In genomic region chr6:164108869-164109769, GRCh38 we compare ENCODE assay signal across 9 cellular contexts.
A peak's percentile ranks its signal among the peaks of the same experiment; 100 is the strongest.
DNase-seq lines count a peak whose midpoint lies in the region; ATAC-seq lines count a peak whose summit lies in the region.
"Had no signal": no experiment of that assay in that cellular context is flagged by ENCODE, and none has a peak within 500 bp of the region (broad histone marks: within the 10 kb centered on the region; RNA-seq: fewer than 3 reads in every experiment).

No MANE protein-coding gene starts in this region.

- peaks cover 0 to 3% (median 0%) of the 10 kb centered on the region in 5 donors for H3K9me3 Mint-ChIP-seq in CD8-positive, alpha-beta memory T cell

- in situ Hi-C loops in ACHN (cut with HindIII; ENCODE audit: low pct_ligation_motif_present, low pct_unique_long_range_greater_than_20kb, low sequenced_read_pairs): no loop called here

- no peak for ATAC-seq in GM21619 (IDR thresholded peaks at IDR 0.05; ENCODE audit: unreplicated experiment)

- CTCF ChIA-PET in CD8-positive, alpha-beta memory T cell (lab: Charles Lee): no interaction called here

- H3K9me3 ChIP-seq in BLaER1 treated with 17β-estradiol and CSF1 and Interleukin-3, amounts not matched to agents 10 nM and 100 nM (replicated peaks in 1 of 11): peaks cover 0 to 28% (median 4%) of the 10 kb centered on the region in 11 experiments; a peak in 10 of 22 replicates
- no peaks in the 10 kb centered on the region for H3K9me3 ChIP-seq in CD8-positive, alpha-beta memory T cell (ENCODE audit: low read length)

- POLR2A ChIA-PET in CD8-positive, alpha-beta memory T cell (lab: Charles Lee): no interaction called here

- no peaks in the 10 kb centered on the region for H4K20me1 ChIP-seq in BLaER1 treated with 17β-estradiol and CSF1 and Interleukin-3, amounts not matched to agents 10 nM and 100 nM

- H3K27ac Mint-ChIP-seq in CD8-positive, alpha-beta memory T cell: no peak overlapping the region

- peak; percentile 10 for DNase-seq in NCI-H1694 treated with DMSO at 0.1 percent for 48 hours (lab: John Stamatoyannopoulos, UW)
- peak; percentile 53 for DNase-seq in dermis blood vessel endothelial cell
- DNase-seq in myocyte (ENCODE audit: low read depth): peak; percentile 99
- DNase-seq in ACHN: no peak
- no peak for DNase-seq in CD8-positive, alpha-beta memory T cell
- DNase-seq in KG1 (lab: John Stamatoyannopoulos, UW): no peak
- DNase-seq: Peyer's patch had no signal

- H3K27me3 ChIP-seq in BLaER1 treated with 17β-estradiol and CSF1 and Interleukin-3, amounts not matched to agents 10 nM and 100 nM: no peaks in the 10 kb centered on the region
- H3K27me3 ChIP-seq in CD8-positive, alpha-beta memory T cell (ENCODE audit: insufficient read depth, low read length, poor library complexity, severe bottlenecking): no peaks in the 10 kb centered on the region
- H3K27me3 ChIP-seq: Peyer's patch had no signal

- H3K4me3 ChIP-seq in BLaER1 treated with 17β-estradiol and CSF1 and Interleukin-3, amounts not matched to agents 10 nM and 100 nM: peak overlapping the region in 2 of 10 experiments; percentile 3; a peak in 5 of 20 replicates
- no peak overlapping the region for H3K4me3 ChIP-seq in CD8-positive, alpha-beta memory T cell (ENCODE audit: low read length)
- H3K4me3 ChIP-seq: Peyer's patch had no signal

- no peaks in the 10 kb centered on the region for H3K36me3 Mint-ChIP-seq in CD8-positive, alpha-beta memory T cell

- H3K4me1 Mint-ChIP-seq in CD8-positive, alpha-beta memory T cell: no peaks in the 10 kb centered on the region

- no peak overlapping the region for H3K4me3 Mint-ChIP-seq in CD8-positive, alpha-beta memory T cell

- H3K4me1 ChIP-seq in BLaER1 treated with 17β-estradiol and CSF1 and Interleukin-3, amounts not matched to agents 10 nM and 100 nM: peaks cover 14 to 30% (median 20%) of the 10 kb centered on the region in 10 experiments
- H3K4me1 ChIP-seq in CD8-positive, alpha-beta memory T cell (ENCODE audit: insufficient read depth, low read length): no peaks in the 10 kb centered on the region
- H3K4me1 ChIP-seq: Peyer's patch had no signal

- no peaks in the 10 kb centered on the region for H3K36me3 ChIP-seq in BLaER1 treated with 17β-estradiol and CSF1 and Interleukin-3, amounts not matched to agents 10 nM and 100 nM
- H3K36me3 ChIP-seq in CD8-positive, alpha-beta memory T cell (ENCODE audit: insufficient read depth, low read length): no peaks in the 10 kb centered on the region
- H3K36me3 ChIP-seq: Peyer's patch had no signal

- peak overlapping the region in 10 of 11 experiments; percentile 30 to 67 (median 62); a peak in 19 of 22 replicates for H3K9ac ChIP-seq in BLaER1 treated with 17β-estradiol and CSF1 and Interleukin-3, amounts not matched to agents 10 nM and 100 nM

- peak overlapping the region; percentile 60 to 91 (median 78) for H3K4me2 ChIP-seq in BLaER1 treated with 17β-estradiol and CSF1 and Interleukin-3, amounts not matched to agents 10 nM and 100 nM

- H3K27me3 Mint-ChIP-seq in CD8-positive, alpha-beta memory T cell: peaks cover 3 to 7% of the 10 kb centered on the region in 2 donors

- peak overlapping the region; percentile 51 to 88 (median 81); a peak in 21 of 22 replicates for H3K27ac ChIP-seq in BLaER1 treated with 17β-estradiol and CSF1 and Interleukin-3, amounts not matched to agents 10 nM and 100 nM
- H3K27ac ChIP-seq in CD8-positive, alpha-beta memory T cell (ENCODE audit: low read depth, low read length): no peak overlapping the region
- H3K27ac ChIP-seq: Peyer's patch had no signal

Comparison
In these comparisons a context has a peak if more than half of its experiments do, and no peak if none do; other contexts are left out.
1. DNase-seq: peak in NCI-H1694 treated with DMSO at 0.1 percent for 48 hours (single experiment), dermis blood vessel endothelial cell (single experiment) and myocyte (single experiment); none in ACHN (single experiment), CD8-positive, alpha-beta memory T cell (0 of 5) and KG1 (single experiment).